24 cellular contexts compared by ENCODE assay signal in the genomic region with DNA sequence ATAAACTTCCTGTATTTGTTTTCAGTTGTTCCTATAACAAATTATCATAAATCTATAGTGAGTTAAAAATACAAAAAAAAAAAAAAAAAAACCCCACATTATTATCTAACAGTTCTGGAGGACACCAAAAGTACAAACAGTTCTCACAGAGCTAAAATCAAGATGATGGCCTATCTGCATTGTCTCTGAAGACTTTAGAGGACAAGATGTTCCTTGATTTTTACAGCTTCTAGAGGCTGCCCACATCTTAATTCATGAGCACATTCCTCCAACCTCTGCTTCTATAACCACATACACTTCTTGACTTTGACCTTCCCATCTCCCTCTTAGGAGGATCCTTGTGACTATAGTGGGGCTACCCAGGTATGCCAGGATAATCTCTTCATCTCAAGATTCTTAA.
A peak's percentile ranks its signal among the peaks of the same experiment; 100 is the strongest.
DNase-seq lines count a peak whose midpoint lies in the region; ATAC-seq and TF ChIP-seq lines count a peak whose summit lies in the region.
"Had no signal": no experiment of that assay in that cellular context is flagged by ENCODE, and none has a peak within 500 bp of the region (broad histone marks: within the 10 kb centered on the region; RNA-seq: fewer than 3 reads in every experiment).

No MANE protein-coding gene starts in this region.

- ATAC-seq in IMR-90 (ENCODE audit: low read depth) (no peak), GM19324 (IDR thresholded peaks at IDR 0.05; ENCODE audit: low FRiP score, unreplicated experiment) (no peak)
- no peak for ATAC-seq in activated naive CD8-positive, alpha-beta T cell treated with anti-CD3 and anti-CD28 coated beads, Interleukin-2, amount 50 U/mL, for 24 hours
- ATAC-seq: A549, GM12878, GM23338, HCT116 had no signal

- H3K4me3 Mint-ChIP-seq in nephron, result no peak overlapping the region
- no peak overlapping the region for H3K4me3 Mint-ChIP-seq in activated naive CD8-positive, alpha-beta T cell treated with anti-CD3 and anti-CD28 coated beads, Interleukin-2, amount 50 U/mL, for 24 hours
- H3K4me3 Mint-ChIP-seq: CD14-positive monocyte; CD4-positive, alpha-beta T cell; CD8-positive, alpha-beta memory T cell; GM23338; H9 had no signal

- no peak overlapping the region for H3K4me2 ChIP-seq in IMR-90 (ENCODE audit: low read depth, low read length)
- H3K4me2 ChIP-seq: A549; BLaER1 treated with 17β-estradiol and CSF1 and Interleukin-3, amounts not matched to agents 10 nM and 100 nM; GM23338 had no signal

- peak overlapping the region; percentile 15 for H2BK5ac ChIP-seq in IMR-90 (ENCODE audit: low read depth, low read length, poor library complexity, severe bottlenecking)

- no peak for TF ChIP-seq CTCF in IMR-90 (conservative IDR thresholded peaks at IDR 0.05; ENCODE audit: low read depth, low read length)
- no peak for TF ChIP-seq CTCF in nephron (IDR thresholded peaks at IDR 0.05; ENCODE audit: unreplicated experiment in 3 of 3)
- no peak for TF ChIP-seq CTCF in suprapubic skin (IDR thresholded peaks at IDR 0.05)

- CTCF ChIA-PET in IMR-90 (lab: Yijun Ruan, JAX), result interaction anchor here (0.9 kb wide), 1 partner anchor 9 kb away, joined by 4 read pairs; no protein-coding TSS in a partner anchor

- in situ Hi-C loops in IMR-90 (cut with MboI; ENCODE audit: low sequenced_read_pairs), result no loop called here

- no peak overlapping the region for H3K56ac ChIP-seq in IMR-90 (ENCODE audit: extremely low read depth, insufficient read depth, low read length)

- no peak overlapping the region for H4K91ac ChIP-seq in IMR-90 (ENCODE audit: insufficient read depth, low read depth, low read length)

- no peaks in the 10 kb centered on the region for H3K4me1 Mint-ChIP-seq in nephron
- H3K4me1 Mint-ChIP-seq in activated naive CD8-positive, alpha-beta T cell treated with anti-CD3 and anti-CD28 coated beads, Interleukin-2, amount 50 U/mL, for 24 hours, result no peaks in the 10 kb centered on the region
- H3K4me1 Mint-ChIP-seq: CD14-positive monocyte; CD8-positive, alpha-beta memory T cell; GM23338; H9 had no signal

- dilution Hi-C loops in IMR-90 (cut with HindIII; ENCODE audit: low sequenced_read_pairs, unreplicated experiment), result no loop called here

- DNase-seq in IMR-90 (no peak), amniotic epithelial cell (ENCODE audit: low read depth) (peak; percentile 60), suprapubic skin (ENCODE audit: low spot score in 2 of 2) (no peak), Kasumi-1 (lab: John Stamatoyannopoulos, UW) (no peak)
- DNase-seq in activated naive CD8-positive, alpha-beta T cell treated with anti-CD3 and anti-CD28 coated beads, Interleukin-2, amount 50 U/mL, for 24 hours, result no peak
- DNase-seq: 8988T; ACHN; AML-193; BE2C; CD4-positive, alpha-beta T cell; CD8-positive, alpha-beta memory T cell; DMS 273 treated with DMSO at 0.1 percent for 48 hours; DMS79; EL; GDM1; H9 had no signal

- no peaks in the 10 kb centered on the region for H3K27me3 Mint-ChIP-seq in nephron (ENCODE audit: low read depth)
- no peaks in the 10 kb centered on the region for H3K27me3 Mint-ChIP-seq in activated naive CD8-positive, alpha-beta T cell treated with anti-CD3 and anti-CD28 coated beads, Interleukin-2, amount 50 U/mL, for 24 hours
- H3K27me3 Mint-ChIP-seq: CD4-positive, alpha-beta T cell had no signal

- H2AK9ac ChIP-seq in IMR-90 (replicated peaks; ENCODE audit: low read depth, low read length, poor library complexity), result no peak overlapping the region

- H2AK5ac ChIP-seq in IMR-90 (ENCODE audit: low read depth, low read length), result no peak overlapping the region

- H3K36me3 ChIP-seq in IMR-90 (ENCODE audit: control insufficient read depth, insufficient read depth, low read length) (no peaks in the 10 kb centered on the region), suprapubic skin (no peaks in the 10 kb centered on the region)
- H3K36me3 ChIP-seq: BE2C; BLaER1 treated with 17β-estradiol and CSF1 and Interleukin-3, amounts not matched to agents 10 nM and 100 nM had no signal

- H3K27ac Mint-ChIP-seq in nephron, result peak overlapping the region in 2 of 3 experiments; percentile 63 to 76
- no peak overlapping the region for H3K27ac Mint-ChIP-seq in activated naive CD8-positive, alpha-beta T cell treated with anti-CD3 and anti-CD28 coated beads, Interleukin-2, amount 50 U/mL, for 24 hours
- H3K27ac Mint-ChIP-seq: CD4-positive, alpha-beta T cell; CD8-positive, alpha-beta memory T cell; GM23338; H9 had no signal

- no peaks in the 10 kb centered on the region for H3K27me3 ChIP-seq in IMR-90 (ENCODE audit: control insufficient read depth, insufficient read depth, low read length)
- no peaks in the 10 kb centered on the region for H3K27me3 ChIP-seq in suprapubic skin
- H3K27me3 ChIP-seq: BE2C; BLaER1 treated with 17β-estradiol and CSF1 and Interleukin-3, amounts not matched to agents 10 nM and 100 nM had no signal

- H3K4ac ChIP-seq in IMR-90 (ENCODE audit: low read depth, low read length), result no peak overlapping the region

- intact Hi-C loops in IMR-90 (cut with micrococcal nuclease), result no loop called here

- BruUV-seq in IMR-90 (replicated peaks; lab: Mats Ljungman, UMichigan), result no TSS peak

- no peak for TF ChIP-seq POLR2A in IMR-90 (IDR thresholded peaks at IDR 0.05; ENCODE audit: low read depth, low read length)
- no peak for TF ChIP-seq POLR2A in suprapubic skin (IDR thresholded peaks at IDR 0.05)

- H3K9me3 Mint-ChIP-seq in nephron, result peaks cover 16% of the 10 kb centered on the region
- H3K9me3 Mint-ChIP-seq in activated naive CD8-positive, alpha-beta T cell treated with anti-CD3 and anti-CD28 coated beads, Interleukin-2, amount 50 U/mL, for 24 hours, result peaks cover 7% of the 10 kb centered on the region
- H3K9me3 Mint-ChIP-seq: CD4-positive, alpha-beta T cell had no signal

- H4K5ac ChIP-seq in IMR-90 (ENCODE audit: low read depth, low read length), result no peak overlapping the region

- no peak overlapping the region for H3K18ac ChIP-seq in IMR-90 (ENCODE audit: low read depth, low read length)

- no peak overlapping the region for H4K8ac ChIP-seq in IMR-90 (ENCODE audit: low read depth in 2 of 2, low read length in 2 of 2)

- H2BK20ac ChIP-seq in IMR-90 (ENCODE audit: low read depth, low read length), result no peak overlapping the region

- H2AFZ ChIP-seq in IMR-90 (replicated peaks; ENCODE audit: low read length, poor library complexity), result no peak overlapping the region
- H2AFZ ChIP-seq: GM23338 had no signal

- H3K14ac ChIP-seq in IMR-90 (replicated peaks; ENCODE audit: low read depth, low read length), result no peak overlapping the region

- H3K4me1 ChIP-seq in IMR-90 (ENCODE audit: control insufficient read depth, insufficient read depth, low read length), result no peaks in the 10 kb centered on the region
- H3K4me1 ChIP-seq in suprapubic skin, result no peaks in the 10 kb centered on the region
- H3K4me1 ChIP-seq: A549; BE2C; BLaER1 treated with 17β-estradiol and CSF1 and Interleukin-3, amounts not matched to agents 10 nM and 100 nM had no signal

- no peaks in the 10 kb centered on the region for H3K9me1 ChIP-seq in IMR-90 (ENCODE audit: insufficient read depth, low read length)

- H3K23ac ChIP-seq in IMR-90 (ENCODE audit: low read depth, low read length), result no peak overlapping the region

- no peaks in the 10 kb centered on the region for H3K79me1 ChIP-seq in IMR-90 (ENCODE audit: low read depth in 1 of 2, low read length in 2 of 2)

- no peak overlapping the region for H3K4me3 ChIP-seq in IMR-90 (ENCODE audit: insufficient read depth, low read depth, low read length)
- no peak overlapping the region for H3K4me3 ChIP-seq in suprapubic skin
- H3K4me3 ChIP-seq: A549; BLaER1 treated with 17β-estradiol and CSF1 and Interleukin-3, amounts not matched to agents 10 nM and 100 nM; GM12878; GM23338 had no signal

- TF ChIP-seq RAD21 in IMR-90 (IDR thresholded peaks at IDR 0.05; ENCODE audit: low read length), result no peak

- TF ChIP-seq EP300 in suprapubic skin (IDR thresholded peaks at IDR 0.05), result no peak

- peaks cover 6% of the 10 kb centered on the region; the same call in 1 of the 2 replicates for H3K9me3 ChIP-seq in IMR-90 (ENCODE audit: control insufficient read depth, insufficient read depth, low read length)
- no peaks in the 10 kb centered on the region for H3K9me3 ChIP-seq in suprapubic skin
- H3K9me3 ChIP-seq: A549 had no signal

- H3K36me3 Mint-ChIP-seq in nephron (ENCODE audit: low read depth), result peaks cover 3% of the 10 kb centered on the region
- no peaks in the 10 kb centered on the region for H3K36me3 Mint-ChIP-seq in activated naive CD8-positive, alpha-beta T cell treated with anti-CD3 and anti-CD28 coated beads, Interleukin-2, amount 50 U/mL, for 24 hours (ENCODE audit: low read depth)
- H3K36me3 Mint-ChIP-seq: CD14-positive monocyte; CD8-positive, alpha-beta memory T cell had no signal

- no peak overlapping the region for H2BK15ac ChIP-seq in IMR-90 (ENCODE audit: low read depth, low read length)

- no peak overlapping the region for H2BK120ac ChIP-seq in IMR-90 (ENCODE audit: low read depth, low read length)

- H3K27ac ChIP-seq in IMR-90 (ENCODE audit: insufficient read depth, low read length), result no peak overlapping the region
- H3K27ac ChIP-seq in suprapubic skin, result peak overlapping the region; percentile 49
- H3K27ac ChIP-seq: A549; BLaER1 treated with 17β-estradiol and CSF1 and Interleukin-3, amounts not matched to agents 10 nM and 100 nM had no signal

- H3K9ac ChIP-seq in IMR-90 (ENCODE audit: low read depth, low read length), result no peak overlapping the region
- H3K9ac ChIP-seq: BLaER1 treated with 17β-estradiol and CSF1 and Interleukin-3, amounts not matched to agents 10 nM and 100 nM had no signal

- H4K20me1 ChIP-seq in IMR-90 (ENCODE audit: insufficient read depth, low read length), result no peaks in the 10 kb centered on the region
- H4K20me1 ChIP-seq: BLaER1 treated with 17β-estradiol and CSF1 and Interleukin-3, amounts not matched to agents 10 nM and 100 nM had no signal

- POLR2A ChIA-PET in IMR-90 (lab: Charles Lee; ENCODE audit: unreplicated experiment), result no interaction called here

TF ChIP-seq in IMR-90, 13 proteins besides CTCF, POLR2A, EP300 and RAD21 (continues in another document):
- TF ChIP-seq MAZ (IDR thresholded peaks at IDR 0.05; ENCODE audit: borderline replicate concordance, low read depth, low read length) (no peak), BHLHE40 (IDR thresholded peaks at IDR 0.05; ENCODE audit: low read depth, low read length) (no peak), SMC3 (IDR thresholded peaks at IDR 0.05; ENCODE audit: low read depth, low read length) (no peak), RFX5 (IDR thresholded peaks at IDR 0.05; ENCODE audit: low read depth, low read length) (no peak), CEBPB (IDR thresholded peaks at IDR 0.05; ENCODE audit: low read depth, low read length) (no peak), MAFK (IDR thresholded peaks at IDR 0.05; ENCODE audit: low read depth, low read length) (no peak), MXI1 (IDR thresholded peaks at IDR 0.05; ENCODE audit: borderline replicate concordance, low read depth, low read length) (no peak)
- TF ChIP-seq, protein P1, sequence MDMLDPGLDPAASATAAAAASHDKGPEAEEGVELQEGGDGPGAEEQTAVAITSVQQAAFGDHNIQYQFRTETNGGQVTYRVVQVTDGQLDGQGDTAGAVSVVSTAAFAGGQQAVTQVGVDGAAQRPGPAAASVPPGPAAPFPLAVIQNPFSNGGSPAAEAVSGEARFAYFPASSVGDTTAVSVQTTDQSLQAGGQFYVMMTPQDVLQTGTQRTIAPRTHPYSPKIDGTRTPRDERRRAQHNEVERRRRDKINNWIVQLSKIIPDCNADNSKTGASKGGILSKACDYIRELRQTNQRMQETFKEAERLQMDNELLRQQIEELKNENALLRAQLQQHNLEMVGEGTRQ (IDR thresholded peaks at IDR 0.05; ENCODE audit: low read depth, low read length), result no peak
